In genomic region chr1:148595911-148596310, GRCh38 we compare ENCODE assay signal across 8 cellular contexts. TPM values are rescaled to one million over a fixed set of nuclear protein-coding genes. Genes with fewer than 3 reads are reported as not detected.
DNase-seq lines count a peak whose midpoint lies in the region; ATAC-seq and TF ChIP-seq lines count a peak whose summit lies in the region.
"Not testable (repeated sequence)": the region's sequence is repeated elsewhere in the genome, so short reads cannot be mapped to it uniquely, and the experiment has no call there.

Gene NBPF14, minus strand, starts transcription at chr1:148596011. Its CDS starts 294 bp downstream, at chr1:148595717.

- not testable (repeated sequence) for H3K9me3 ChIP-seq in CD8-positive, alpha-beta memory T cell (ENCODE audit: low read length); Panc1 (ENCODE audit: control insufficient read depth, insufficient read depth, low read depth, low read length); cardiac muscle cell (ENCODE audit: low read depth); prostate gland

- DNase-seq in CD8-positive, alpha-beta memory T cell; Panc1 (ENCODE audit: low read depth, low spot score); activated CD8-positive, alpha-beta T cell treated with anti-CD3 and anti-CD28 coated beads, Interleukin-2, amount 10 ng/mL, durations not matched to agents 7 days and 5 days; cerebellum (ENCODE audit: low spot score); cardiac muscle cell (ENCODE audit: low read depth in 1 of 2, low spot score in 1 of 2); mesothelial cell of epicardium (ENCODE audit: low spot score in 2 of 2, unreplicated experiment in 2 of 2); prostate gland (ENCODE audit: low spot score); type B pancreatic cell (ENCODE audit: extremely low spot score, unreplicated experiment): not testable (repeated sequence)

- not testable (repeated sequence) for TF ChIP-seq POLR2A in prostate gland (IDR thresholded peaks at IDR 0.05)

- POLR2A ChIA-PET in CD8-positive, alpha-beta memory T cell (lab: Charles Lee); Panc1 (lab: Charles Lee); activated CD8-positive, alpha-beta T cell treated with anti-CD3 and anti-CD28 coated beads, Interleukin-2, amount 10 ng/mL, durations not matched to agents 7 days and 5 days (lab: Charles Lee): not testable (repeated sequence)

- BruUV-seq in Panc1 (replicated peaks; lab: Mats Ljungman, UMichigan), result not testable (repeated sequence)

- H3K4me3 Mint-ChIP-seq in CD8-positive, alpha-beta memory T cell; activated CD8-positive, alpha-beta T cell treated with anti-CD3 and anti-CD28 coated beads, Interleukin-2, amount 10 ng/mL, durations not matched to agents 7 days and 5 days; mesothelial cell of epicardium; type B pancreatic cell: not testable (repeated sequence)

- H3K4me3 ChIP-seq in CD8-positive, alpha-beta memory T cell (ENCODE audit: low read length); Panc1 (ENCODE audit: low read depth in 2 of 2, low read length in 2 of 2); cardiac muscle cell; prostate gland: not testable (repeated sequence)

- not testable (repeated sequence) for TF ChIP-seq CTCF in Panc1 (IDR thresholded peaks at IDR 0.05); cardiac muscle cell (IDR thresholded peaks at IDR 0.05; ENCODE audit: low read depth, low read length); mesothelial cell of epicardium (IDR thresholded peaks at IDR 0.05; ENCODE audit: unreplicated experiment); prostate gland (IDR thresholded peaks at IDR 0.05); type B pancreatic cell (conservative IDR thresholded peaks at IDR 0.05)

- not testable (repeated sequence) for ATAC-seq in Panc1; activated CD8-positive, alpha-beta T cell treated with anti-CD3 and anti-CD28 coated beads, Interleukin-2, amount 10 ng/mL, durations not matched to agents 7 days and 5 days

- in situ Hi-C loops in Panc1 (cut with HindIII; ENCODE audit: low pct_unique_long_range_greater_than_20kb, low sequenced_read_pairs), result not testable (repeated sequence)

- CTCF ChIA-PET in CD8-positive, alpha-beta memory T cell (lab: Charles Lee); Panc1 (lab: Charles Lee); activated CD8-positive, alpha-beta T cell treated with anti-CD3 and anti-CD28 coated beads, Interleukin-2, amount 10 ng/mL, durations not matched to agents 7 days and 5 days (lab: Charles Lee): not testable (repeated sequence)

- H3K9me3 Mint-ChIP-seq in CD8-positive, alpha-beta memory T cell; activated CD8-positive, alpha-beta T cell treated with anti-CD3 and anti-CD28 coated beads, Interleukin-2, amount 10 ng/mL, durations not matched to agents 7 days and 5 days (ENCODE audit: insufficient read depth); mesothelial cell of epicardium; type B pancreatic cell: not testable (repeated sequence)

- not testable (repeated sequence) for H3K36me3 Mint-ChIP-seq in CD8-positive, alpha-beta memory T cell; activated CD8-positive, alpha-beta T cell treated with anti-CD3 and anti-CD28 coated beads, Interleukin-2, amount 10 ng/mL, durations not matched to agents 7 days and 5 days (ENCODE audit: low read depth); mesothelial cell of epicardium; type B pancreatic cell

- intact Hi-C loops in Panc1 (cut with micrococcal nuclease; ENCODE audit: unreplicated experiment); prostate gland (cut with DNase I): not testable (repeated sequence)

- H3K4me1 ChIP-seq in CD8-positive, alpha-beta memory T cell (ENCODE audit: insufficient read depth, low read length); Panc1 (ENCODE audit: control insufficient read depth, insufficient read depth, low read length); cardiac muscle cell (ENCODE audit: low read depth); prostate gland (replicated peaks): not testable (repeated sequence)

- WGBS in prostate gland, result no CpG with 5 or more reads among the region's 5 CpGs

- H3K4me1 Mint-ChIP-seq in CD8-positive, alpha-beta memory T cell; activated CD8-positive, alpha-beta T cell treated with anti-CD3 and anti-CD28 coated beads, Interleukin-2, amount 10 ng/mL, durations not matched to agents 7 days and 5 days (ENCODE audit: low read depth); mesothelial cell of epicardium; type B pancreatic cell (ENCODE audit: unreplicated experiment): not testable (repeated sequence)

- H3K27me3 ChIP-seq in CD8-positive, alpha-beta memory T cell (ENCODE audit: insufficient read depth, low read length, poor library complexity, severe bottlenecking); Panc1 (ENCODE audit: control insufficient read depth, insufficient read depth, low read length); cardiac muscle cell; prostate gland (replicated peaks; ENCODE audit: insufficient read depth): not testable (repeated sequence)

- not testable (repeated sequence) for H3K27ac ChIP-seq in CD8-positive, alpha-beta memory T cell (ENCODE audit: low read depth, low read length); Panc1 (ENCODE audit: low read length); cardiac muscle cell; prostate gland

- not testable (repeated sequence) for H3K36me3 ChIP-seq in CD8-positive, alpha-beta memory T cell (ENCODE audit: insufficient read depth, low read length); Panc1 (ENCODE audit: control insufficient read depth, insufficient read depth, low read length); cardiac muscle cell; prostate gland

- not testable (repeated sequence) for H3K27me3 Mint-ChIP-seq in CD8-positive, alpha-beta memory T cell; activated CD8-positive, alpha-beta T cell treated with anti-CD3 and anti-CD28 coated beads, Interleukin-2, amount 10 ng/mL, durations not matched to agents 7 days and 5 days (ENCODE audit: low read depth); mesothelial cell of epicardium (ENCODE audit: low read depth); type B pancreatic cell

- H3K27ac Mint-ChIP-seq in CD8-positive, alpha-beta memory T cell; activated CD8-positive, alpha-beta T cell treated with anti-CD3 and anti-CD28 coated beads, Interleukin-2, amount 10 ng/mL, durations not matched to agents 7 days and 5 days; mesothelial cell of epicardium; type B pancreatic cell: not testable (repeated sequence)

RNA-seq across cellular contexts. Expression of gene NBPF14, which starts in this region (rescaled TPM):
- 10 to 100 TPM; 11.2 to 11.6 TPM for total RNA-seq in CD8-positive, alpha-beta memory T cell
- polyA plus RNA-seq in CD8-positive, alpha-beta memory T cell, result 5.6 TPM
- total RNA-seq in Panc1 (2021; ENCODE audit: unreplicated experiment), result 19.7 TPM
- 15.4 TPM for polyA plus RNA-seq in Panc1 (2012; ENCODE audit: insufficient read length)
- total RNA-seq in activated CD8-positive, alpha-beta T cell treated with anti-CD3 and anti-CD28 coated beads, Interleukin-2, amount 10 ng/mL, durations not matched to agents 7 days and 5 days, result 10 to 100 TPM; 13.9 to 14.3 TPM
- 17.8 TPM for total RNA-seq in cerebellum
- 11.7 and 21.9 TPM in 2 replicates for total RNA-seq in cardiac muscle cell
- polyA plus RNA-seq in cardiac muscle cell, result 12.6 and 20.4 TPM in 2 replicates
- 31.4 to 38.3 TPM (median 36.2 TPM) in 3 replicates for total RNA-seq in mesothelial cell of epicardium
- total RNA-seq in prostate gland, result 10 to 100 TPM; 38.7 to 41.5 TPM
- total RNA-seq in type B pancreatic cell (ENCODE audit: low replicate concordance), result 16.8 and 25.7 TPM in 2 replicates
